ENCODE assay signal across 8 cellular contexts in the genomic region with DNA sequence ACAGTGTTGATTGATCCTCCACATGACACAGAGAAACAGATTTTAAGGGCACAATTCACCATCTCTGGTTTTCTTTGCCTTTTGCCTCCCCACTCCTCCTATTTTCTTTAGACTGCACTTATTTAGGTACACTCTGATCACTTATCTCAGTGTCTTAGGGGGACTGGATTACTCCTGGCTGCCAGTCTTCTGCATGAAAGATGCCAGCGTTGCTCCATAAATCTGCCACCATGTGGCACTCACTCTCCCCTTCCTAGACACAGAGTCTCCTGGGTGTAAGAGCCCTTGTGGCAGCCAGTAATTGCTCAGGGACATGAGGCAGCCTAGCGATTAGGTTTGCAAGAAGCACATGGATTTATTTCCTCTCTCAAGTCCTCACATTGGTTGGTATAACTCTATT. TPM values are rescaled to one million over a fixed set of nuclear protein-coding genes. Genes with fewer than 3 reads are reported as not detected.
DNase-seq lines count a peak whose midpoint lies in the region; ATAC-seq and TF ChIP-seq lines count a peak whose summit lies in the region.
"Had no signal": no experiment of that assay in that cellular context is flagged by ENCODE, and none has a peak within 500 bp of the region (broad histone marks: within the 10 kb centered on the region; RNA-seq: fewer than 3 reads in every experiment).

No MANE protein-coding gene starts in this region.

- peaks cover 11% of the 10 kb centered on the region; the same call in 1 of the 2 replicates for H3K4me1 ChIP-seq in HEK293 (ENCODE audit: control insufficient read depth, insufficient read depth, low read length)
- H3K4me1 ChIP-seq in psoas muscle: peaks cover 15% of the 10 kb centered on the region
- H3K4me1 ChIP-seq: gastroesophageal sphincter had no signal

- WGBS in psoas muscle, 3 donors: 8 to 17% (median 17%) methylated on average over 2 of the region's 2 CpGs

- CTCF ChIA-PET in HEK293 (lab: Yijun Ruan, JAX): interaction anchor here (0.6 to 2.7 kb wide), 11 partner anchors 10 to 480 kb away, joined by 3 to 15 read pairs (median 4); no protein-coding TSS in a partner anchor

- no peak overlapping the region for H3K4me3 ChIP-seq in HEK293 (ENCODE audit: low read depth, low read length)
- no peak overlapping the region for H3K4me3 ChIP-seq in psoas muscle
- H3K4me3 ChIP-seq: gastroesophageal sphincter had no signal

- H3K9me3 ChIP-seq in HEK293 (ENCODE audit: control insufficient read depth, insufficient read depth, low read depth, low read length): no peaks in the 10 kb centered on the region
- H3K9me3 ChIP-seq in psoas muscle: no peaks in the 10 kb centered on the region
- H3K9me3 ChIP-seq: gastroesophageal sphincter had no signal

- H3K36me3 ChIP-seq in HEK293 (ENCODE audit: control insufficient read depth in 2 of 2, insufficient read depth in 1 of 2, low read length in 2 of 2) (peaks cover 15 to 19% of the 10 kb centered on the region in 2 experiments), psoas muscle (ENCODE audit: insufficient read depth in 1 of 2, low read depth in 1 of 2) (peaks cover 0 to 23% of the 10 kb centered on the region in 2 donors)

- peak; percentile 88 to 94 (median 92) for ATAC-seq in psoas muscle
- no peak for ATAC-seq in GM19467 (IDR thresholded peaks at IDR 0.05; ENCODE audit: unreplicated experiment)
- no peak for ATAC-seq in HG03378 (IDR thresholded peaks at IDR 0.05; ENCODE audit: unreplicated experiment)

- POLR2A ChIA-PET in HEK293 (lab: Yijun Ruan, JAX): no interaction called here

- no peaks in the 10 kb centered on the region for H3K27me3 ChIP-seq in psoas muscle (ENCODE audit: insufficient read depth in 3 of 3, low read length in 2 of 3)
- H3K27me3 ChIP-seq: gastroesophageal sphincter had no signal

- DNase-seq in NCI-H2227 (lab: John Stamatoyannopoulos, UW; ENCODE audit: unreplicated experiment) (peak; percentile 63), cerebellar cortex (ENCODE audit: low spot score) (peak; percentile 23), psoas muscle (peak; percentile 42 to 71), posterior vena cava (ENCODE audit: low spot score) (no peak)

- intact Hi-C loops in psoas muscle (cut with DNase I): no loop called here
- intact Hi-C loops in posterior vena cava (cut with DNase I): no loop called here

- peak overlapping the region; percentile 20 for H3K27ac ChIP-seq in HEK293 (ENCODE audit: extremely low read depth, low read depth, low read length)
- H3K27ac ChIP-seq in psoas muscle: peak overlapping the region; percentile 72
- H3K27ac ChIP-seq: gastroesophageal sphincter had no signal

- TF ChIP-seq CTCF in HEK293 (tag by site-specific recombination; IDR thresholded peaks at IDR 0.05) (peak; percentile 73), psoas muscle (IDR thresholded peaks at IDR 0.05) (peak; percentile 21)

TF ChIP-seq in HEK293, 187 proteins besides CTCF, POLR2A, EP300 and RAD21 (continues in another document):
- TF ChIP-seq, protein P1, sequence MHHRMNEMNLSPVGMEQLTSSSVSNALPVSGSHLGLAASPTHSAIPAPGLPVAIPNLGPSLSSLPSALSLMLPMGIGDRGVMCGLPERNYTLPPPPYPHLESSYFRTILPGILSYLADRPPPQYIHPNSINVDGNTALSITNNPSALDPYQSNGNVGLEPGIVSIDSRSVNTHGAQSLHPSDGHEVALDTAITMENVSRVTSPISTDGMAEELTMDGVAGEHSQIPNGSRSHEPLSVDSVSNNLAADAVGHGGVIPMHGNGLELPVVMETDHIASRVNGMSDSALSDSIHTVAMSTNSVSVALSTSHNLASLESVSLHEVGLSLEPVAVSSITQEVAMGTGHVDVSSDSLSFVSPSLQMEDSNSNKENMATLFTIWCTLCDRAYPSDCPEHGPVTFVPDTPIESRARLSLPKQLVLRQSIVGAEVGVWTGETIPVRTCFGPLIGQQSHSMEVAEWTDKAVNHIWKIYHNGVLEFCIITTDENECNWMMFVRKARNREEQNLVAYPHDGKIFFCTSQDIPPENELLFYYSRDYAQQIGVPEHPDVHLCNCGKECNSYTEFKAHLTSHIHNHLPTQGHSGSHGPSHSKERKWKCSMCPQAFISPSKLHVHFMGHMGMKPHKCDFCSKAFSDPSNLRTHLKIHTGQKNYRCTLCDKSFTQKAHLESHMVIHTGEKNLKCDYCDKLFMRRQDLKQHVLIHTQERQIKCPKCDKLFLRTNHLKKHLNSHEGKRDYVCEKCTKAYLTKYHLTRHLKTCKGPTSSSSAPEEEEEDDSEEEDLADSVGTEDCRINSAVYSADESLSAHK (tag by site-specific recombination; IDR thresholded peaks at IDR 0.05): 0 out of 2 replicates have a peak, but pooled peaks have one; percentile 29
- no peak for TF ChIP-seq SP2 (tag by site-specific recombination; IDR thresholded peaks at IDR 0.05)
- 0 out of 2 replicates have a peak, but pooled peaks have one; percentile 36 for TF ChIP-seq IKZF3 (tag by site-specific recombination; IDR thresholded peaks at IDR 0.05)
- TF ChIP-seq ZNF514 (tag by site-specific recombination; IDR thresholded peaks at IDR 0.05): no peak
- no peak for TF ChIP-seq GLI4 (tag by site-specific recombination; IDR thresholded peaks at IDR 0.05)
- no peak for TF ChIP-seq ZNF843 (tag by site-specific recombination; IDR thresholded peaks at IDR 0.05)
- no peak for TF ChIP-seq REPIN1 (tag by site-specific recombination; IDR thresholded peaks at IDR 0.05; ENCODE audit: low read depth)
- TF ChIP-seq ZBTB17 (tag by site-specific recombination; IDR thresholded peaks at IDR 0.05): peak; percentile 97
- TF ChIP-seq MZF1 (tag by site-specific recombination; IDR thresholded peaks at IDR 0.05; ENCODE audit: borderline replicate concordance): peak; percentile 42; the same call in 1 of the 2 replicates
- TF ChIP-seq ZNF621 (tag by site-specific recombination; IDR thresholded peaks at IDR 0.05): no peak
- TF ChIP-seq ZNF292 (tag by site-specific recombination; IDR thresholded peaks at IDR 0.05; ENCODE audit: borderline replicate concordance, low read depth): no peak
- TF ChIP-seq ZNF558 (tag by site-specific recombination; IDR thresholded peaks at IDR 0.05): no peak
- TF ChIP-seq ZNF155 (tag by site-specific recombination; IDR thresholded peaks at IDR 0.05): no peak
- TF ChIP-seq OSR2 (tag by site-specific recombination; IDR thresholded peaks at IDR 0.05): peak; percentile 55
- no peak for TF ChIP-seq ZNF354C (tag by site-specific recombination; IDR thresholded peaks at IDR 0.05; ENCODE audit: borderline replicate concordance, low read depth)
- TF ChIP-seq ZNF423 (tag by site-specific recombination; IDR thresholded peaks at IDR 0.05): no peak
- TF ChIP-seq PRDM1 (tag by site-specific recombination; IDR thresholded peaks at IDR 0.05): peak; percentile 49; the same call in 1 of the 2 replicates
- TF ChIP-seq ZNF513 (tag by site-specific recombination; IDR thresholded peaks at IDR 0.05): no peak
- no peak for TF ChIP-seq ZFP69B (tag by site-specific recombination; IDR thresholded peaks at IDR 0.05)
- TF ChIP-seq GLIS2 (tag by site-specific recombination; IDR thresholded peaks at IDR 0.05): no peak
- TF ChIP-seq, protein P2, sequence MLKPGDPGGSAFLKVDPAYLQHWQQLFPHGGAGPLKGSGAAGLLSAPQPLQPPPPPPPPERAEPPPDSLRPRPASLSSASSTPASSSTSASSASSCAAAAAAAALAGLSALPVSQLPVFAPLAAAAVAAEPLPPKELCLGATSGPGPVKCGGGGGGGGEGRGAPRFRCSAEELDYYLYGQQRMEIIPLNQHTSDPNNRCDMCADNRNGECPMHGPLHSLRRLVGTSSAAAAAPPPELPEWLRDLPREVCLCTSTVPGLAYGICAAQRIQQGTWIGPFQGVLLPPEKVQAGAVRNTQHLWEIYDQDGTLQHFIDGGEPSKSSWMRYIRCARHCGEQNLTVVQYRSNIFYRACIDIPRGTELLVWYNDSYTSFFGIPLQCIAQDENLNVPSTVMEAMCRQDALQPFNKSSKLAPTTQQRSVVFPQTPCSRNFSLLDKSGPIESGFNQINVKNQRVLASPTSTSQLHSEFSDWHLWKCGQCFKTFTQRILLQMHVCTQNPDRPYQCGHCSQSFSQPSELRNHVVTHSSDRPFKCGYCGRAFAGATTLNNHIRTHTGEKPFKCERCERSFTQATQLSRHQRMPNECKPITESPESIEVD (tag by site-specific recombination; IDR thresholded peaks at IDR 0.05): 0 out of 2 replicates have a peak, but pooled peaks have one; percentile 19
- TF ChIP-seq ZNF560 (tag by site-specific recombination; IDR thresholded peaks at IDR 0.05; ENCODE audit: borderline replicate concordance): no peak
- TF ChIP-seq YY1 (tag by site-specific recombination; IDR thresholded peaks at IDR 0.05): no peak
- no peak for TF ChIP-seq ZNF223 (tag by site-specific recombination; IDR thresholded peaks at IDR 0.05)

RNA-seq across cellular contexts. Expression of gene RBM20, which starts 34.5 kb away (rescaled TPM):
- total RNA-seq in psoas muscle (10 to 100 TPM; 14.2 to 48.8 (median 25.1) TPM), posterior vena cava (1 to 10 TPM; 2.0 to 3.0 TPM)
- polyA plus RNA-seq in psoas muscle: 10 to 100 TPM in 1 of 3 donors, 1 to 10 TPM in 2; 1.6 to 11.7 (median 6.7) TPM

RNA-seq across cellular contexts. Expression of gene SMC3, which starts 42.1 kb away (rescaled TPM):
- total RNA-seq in psoas muscle (10 to 100 TPM; 18.4 to 20.6 (median 19.5) TPM), posterior vena cava (10 to 100 TPM; 28.1 to 35.1 TPM)
- polyA plus RNA-seq in psoas muscle: 10 to 100 TPM; 15.3 to 25.3 (median 15.4) TPM

Comparison
In these comparisons a context has a peak if more than half of its experiments do, and no peak if none do; other contexts are left out.
1. ATAC-seq: peak in psoas muscle (4 of 4); none in GM19467 (single experiment) and HG03378 (single experiment).